12 cellular contexts compared by ENCODE assay signal in the genomic region with DNA sequence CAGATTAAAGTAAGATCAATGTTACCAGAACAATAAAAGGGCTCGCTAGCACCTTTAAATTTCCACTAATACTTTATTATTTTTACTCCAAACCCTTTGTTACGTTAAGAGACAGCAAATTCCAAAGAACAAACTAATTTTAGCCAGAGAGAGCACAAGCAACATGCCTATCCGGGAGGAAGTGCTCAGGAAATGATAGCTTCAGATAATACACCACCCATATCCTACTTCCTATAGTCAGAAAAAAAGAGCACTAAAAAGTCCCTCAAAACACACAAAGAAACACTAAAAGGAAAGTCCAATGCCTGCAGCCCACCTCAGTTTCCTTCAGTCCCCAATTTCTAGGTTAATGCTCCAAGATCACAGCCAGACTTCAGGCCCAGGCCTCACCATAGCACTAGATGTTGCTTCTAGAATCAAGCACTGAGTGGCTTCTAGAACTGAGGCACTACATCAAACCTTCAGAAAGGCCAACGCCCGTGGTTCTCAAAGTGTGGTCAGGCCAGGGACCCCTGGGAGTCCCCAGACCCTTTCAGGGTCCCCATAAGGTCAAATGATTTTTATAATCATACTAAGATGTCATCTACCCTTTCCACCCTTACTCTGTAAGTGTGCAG.
DNase-seq lines count a peak whose midpoint lies in the region; ATAC-seq and TF ChIP-seq lines count a peak whose summit lies in the region.
"Had no signal": no experiment of that assay in that cellular context is flagged by ENCODE, and none has a peak within 500 bp of the region (broad histone marks: within the 10 kb centered on the region; RNA-seq: fewer than 3 reads in every experiment).

No MANE protein-coding gene starts in this region.

- WGBS in tibial nerve, 2 donors = 66 to 68% methylated on average over 5 of the region's 5 CpGs

- no peak for TF ChIP-seq CTCF in activated CD8-positive, alpha-beta T cell treated with anti-CD3 and anti-CD28 coated beads for 36 hours (IDR thresholded peaks at IDR 0.05)
- TF ChIP-seq CTCF in tibial nerve (IDR thresholded peaks at IDR 0.05) = no peak

- intact Hi-C loops in activated CD8-positive, alpha-beta T cell treated with anti-CD3 and anti-CD28 coated beads for 36 hours (cut with micrococcal nuclease) = no loop called here

- no peak overlapping the region for H3K4me3 ChIP-seq in tibial nerve

- peak overlapping the region in 1 of 4 donors; percentile 48 for H3K27ac ChIP-seq in tibial nerve

- peak; percentile 50 to 58 for TF ChIP-seq EP300 in tibial nerve (IDR thresholded peaks at IDR 0.05)

- no peak for DNase-seq in activated CD8-positive, alpha-beta T cell treated with anti-CD3 and anti-CD28 coated beads, Interleukin-2, amount 10 ng/mL, durations not matched to agents 7 days and 5 days
- no peak for DNase-seq in activated CD8-positive, alpha-beta T cell treated with anti-CD3 and anti-CD28 coated beads for 36 hours
- DNase-seq in dermis microvascular lymphatic vessel endothelial cell (ENCODE audit: low read depth in 2 of 2) (peak; percentile 51 to 59), lung microvascular endothelial cell (ENCODE audit: low read depth in 2 of 2) (peak; percentile 63 to 64), tibial nerve (ENCODE audit: low spot score in 2 of 2) (no peak), middle frontal gyrus (ENCODE audit: extremely low spot score, low spot score) (no peak)
- DNase-seq in stimulated activated CD8-positive, alpha-beta memory T cell treated with anti-CD3 and anti-CD28 coated beads, Interleukin-4, amount 100 ng/mL, for 48 hours = no peak
- DNase-seq: activated CD4-positive, alpha-beta T cell treated with anti-CD3 and anti-CD28 coated beads, Interleukin-2, amount 50 U/mL, for 4 hours; COR-L47; NK-92 treated with Interleukin-12 subunit alpha and Interleukin-12 subunit beta, amount 100 ng/mL, for 24 hours; stimulated activated CD4-positive, alpha-beta T cell treated with anti-CD3 and anti-CD28 coated beads, Interleukin-2, amount 100 ng/mL, for 24 hours had no signal

- H3K4me1 Mint-ChIP-seq in activated CD8-positive, alpha-beta T cell treated with anti-CD3 and anti-CD28 coated beads, Interleukin-2, amount 10 ng/mL, durations not matched to agents 7 days and 5 days (ENCODE audit: low read depth) = peaks cover 11% of the 10 kb centered on the region
- H3K4me1 Mint-ChIP-seq in activated CD8-positive, alpha-beta T cell treated with anti-CD3 and anti-CD28 coated beads for 36 hours (ENCODE audit: low read depth) = peaks cover 4% of the 10 kb centered on the region

- no peaks in the 10 kb centered on the region for H3K27me3 Mint-ChIP-seq in activated CD8-positive, alpha-beta T cell treated with anti-CD3 and anti-CD28 coated beads, Interleukin-2, amount 10 ng/mL, durations not matched to agents 7 days and 5 days (ENCODE audit: low read depth)
- H3K27me3 Mint-ChIP-seq in activated CD8-positive, alpha-beta T cell treated with anti-CD3 and anti-CD28 coated beads for 36 hours = peaks cover 6% of the 10 kb centered on the region

- ATAC-seq in activated CD8-positive, alpha-beta T cell treated with anti-CD3 and anti-CD28 coated beads, Interleukin-2, amount 10 ng/mL, durations not matched to agents 7 days and 5 days = no peak
- ATAC-seq in activated CD8-positive, alpha-beta T cell treated with anti-CD3 and anti-CD28 coated beads for 36 hours = no peak
- no peak for ATAC-seq in GM18867 (IDR thresholded peaks at IDR 0.05; ENCODE audit: unreplicated experiment)

- no peaks in the 10 kb centered on the region for H3K36me3 ChIP-seq in tibial nerve

- CTCF ChIA-PET in activated CD8-positive, alpha-beta T cell treated with anti-CD3 and anti-CD28 coated beads, Interleukin-2, amount 10 ng/mL, durations not matched to agents 7 days and 5 days (lab: Charles Lee) = no interaction called here
- CTCF ChIA-PET in activated CD8-positive, alpha-beta T cell treated with anti-CD3 and anti-CD28 coated beads for 36 hours (lab: Charles Lee) = no interaction called here

- no peaks in the 10 kb centered on the region for H3K9me3 ChIP-seq in tibial nerve

- no peaks in the 10 kb centered on the region for H3K9me3 Mint-ChIP-seq in activated CD8-positive, alpha-beta T cell treated with anti-CD3 and anti-CD28 coated beads, Interleukin-2, amount 10 ng/mL, durations not matched to agents 7 days and 5 days (ENCODE audit: insufficient read depth)
- no peaks in the 10 kb centered on the region for H3K9me3 Mint-ChIP-seq in activated CD8-positive, alpha-beta T cell treated with anti-CD3 and anti-CD28 coated beads for 36 hours

- peaks cover 0 to 9% (median 0%) of the 10 kb centered on the region in 4 donors for H3K4me1 ChIP-seq in tibial nerve

- no peaks in the 10 kb centered on the region for H3K36me3 Mint-ChIP-seq in activated CD8-positive, alpha-beta T cell treated with anti-CD3 and anti-CD28 coated beads, Interleukin-2, amount 10 ng/mL, durations not matched to agents 7 days and 5 days (ENCODE audit: low read depth)
- no peaks in the 10 kb centered on the region for H3K36me3 Mint-ChIP-seq in activated CD8-positive, alpha-beta T cell treated with anti-CD3 and anti-CD28 coated beads for 36 hours (ENCODE audit: low read depth)

- no peaks in the 10 kb centered on the region for H3K27me3 ChIP-seq in tibial nerve

- TF ChIP-seq POLR2A in tibial nerve (IDR thresholded peaks at IDR 0.05) = no peak

- H3K4me3 Mint-ChIP-seq in activated CD8-positive, alpha-beta T cell treated with anti-CD3 and anti-CD28 coated beads, Interleukin-2, amount 10 ng/mL, durations not matched to agents 7 days and 5 days = peak overlapping the region; percentile 3
- no peak overlapping the region for H3K4me3 Mint-ChIP-seq in activated CD8-positive, alpha-beta T cell treated with anti-CD3 and anti-CD28 coated beads for 36 hours

- POLR2A ChIA-PET in activated CD8-positive, alpha-beta T cell treated with anti-CD3 and anti-CD28 coated beads, Interleukin-2, amount 10 ng/mL, durations not matched to agents 7 days and 5 days (lab: Charles Lee) = interaction anchor here (0.8 kb wide), 1 partner anchor 28 kb away, joined by 3 read pairs; no protein-coding TSS in a partner anchor
- POLR2A ChIA-PET in activated CD8-positive, alpha-beta T cell treated with anti-CD3 and anti-CD28 coated beads for 36 hours (lab: Charles Lee) = no interaction called here

- peak overlapping the region; percentile 81 for H3K27ac Mint-ChIP-seq in activated CD8-positive, alpha-beta T cell treated with anti-CD3 and anti-CD28 coated beads, Interleukin-2, amount 10 ng/mL, durations not matched to agents 7 days and 5 days
- no peak overlapping the region for H3K27ac Mint-ChIP-seq in activated CD8-positive, alpha-beta T cell treated with anti-CD3 and anti-CD28 coated beads for 36 hours

Comparison
In these comparisons a context has a peak if more than half of its experiments do, and no peak if none do; other contexts are left out.
1. DNase-seq: peak in dermis microvascular lymphatic vessel endothelial cell (2 of 2) and lung microvascular endothelial cell (2 of 2); none in activated CD8-positive, alpha-beta T cell treated with anti-CD3 and anti-CD28 coated beads, Interleukin-2, amount 10 ng/mL, durations not matched to agents 7 days and 5 days (single experiment), activated CD8-positive, alpha-beta T cell treated with anti-CD3 and anti-CD28 coated beads for 36 hours (single experiment), tibial nerve (0 of 2), middle frontal gyrus (single experiment) and stimulated activated CD8-positive, alpha-beta memory T cell treated with anti-CD3 and anti-CD28 coated beads, Interleukin-4, amount 100 ng/mL, for 48 hours (single experiment).